ENCODE assay signal across 9 cellular contexts in genomic region chr5:159515909-159516415, GRCh38.
DNase-seq lines count a peak whose midpoint lies in the region; ATAC-seq and TF ChIP-seq lines count a peak whose summit lies in the region.
"Had no signal": no experiment of that assay in that cellular context is flagged by ENCODE, and none has a peak within 500 bp of the region (broad histone marks: within the 10 kb centered on the region; RNA-seq: fewer than 3 reads in every experiment).

No MANE protein-coding gene starts in this region.

- CTCF ChIA-PET in CD8-positive, alpha-beta T cell (lab: Charles Lee) = interaction anchor here (0.6 to 2.1 kb wide), 4 partner anchors 9 to 1270 kb away, joined by 3 to 8 read pairs (median 3); no protein-coding TSS in a partner anchor
- CTCF ChIA-PET in RWPE1 (lab: Yijun Ruan, JAX) = interaction anchor here (0.5 to 4.0 kb wide), 36 partner anchors 8 to 562 kb away, joined by 3 to 34 read pairs (median 4); partner anchors contain the start of gene ADRA1B

- no peaks in the 10 kb centered on the region for H3K9me3 ChIP-seq in CD8-positive, alpha-beta T cell (ENCODE audit: low read length)
- no peaks in the 10 kb centered on the region for H3K9me3 ChIP-seq in smooth muscle cell (replicated peaks; ENCODE audit: low read depth)

- POLR2A ChIA-PET in CD8-positive, alpha-beta T cell (lab: Charles Lee) = no interaction called here
- POLR2A ChIA-PET in RWPE1 (lab: Yijun Ruan, JAX; ENCODE audit: low non-redundant PET) = no interaction called here

- H3K36me3 ChIP-seq in CD8-positive, alpha-beta T cell (ENCODE audit: insufficient read depth, low read length) = no peaks in the 10 kb centered on the region
- H3K36me3 ChIP-seq in smooth muscle cell (ENCODE audit: low read depth) = no peaks in the 10 kb centered on the region

- H3K4me3 Mint-ChIP-seq in CD8-positive, alpha-beta T cell = no peak overlapping the region

- H3K79me2 ChIP-seq in smooth muscle cell (ENCODE audit: low read depth) = no peaks in the 10 kb centered on the region

- intact Hi-C loops in CD8-positive, alpha-beta T cell (cut with DNase I, micrococcal nuclease) = loop anchor here in 1 of 2 experiments (5.0 kb wide), 1 partner anchor 184 kb away; the partner anchor contains the start of gene IL12B
- intact Hi-C loops in left ventricle myocardium superior (cut with micrococcal nuclease) = loop anchor here (10.0 kb wide), 1 partner anchor 399 kb away; the partner anchor contains the start of gene ADRA1B

- no peak overlapping the region for H3K27ac Mint-ChIP-seq in CD8-positive, alpha-beta T cell

- peaks cover 4% of the 10 kb centered on the region for H3K4me1 ChIP-seq in CD8-positive, alpha-beta T cell (ENCODE audit: insufficient read depth, low read length)
- H3K4me1 ChIP-seq in smooth muscle cell (ENCODE audit: low read depth) = no peaks in the 10 kb centered on the region

- peak; percentile 79 for ATAC-seq in CD8-positive, alpha-beta T cell
- ATAC-seq in HG03354 (IDR thresholded peaks at IDR 0.05; ENCODE audit: poor library complexity, severe bottlenecking, unreplicated experiment) (peak; percentile 97), left ventricle myocardium superior (peak; percentile 80)

- H4K20me1 ChIP-seq in smooth muscle cell (ENCODE audit: low read depth) = no peaks in the 10 kb centered on the region

- H3K27me3 ChIP-seq in CD8-positive, alpha-beta T cell (ENCODE audit: insufficient read depth, low read length) = no peaks in the 10 kb centered on the region
- no peaks in the 10 kb centered on the region for H3K27me3 ChIP-seq in smooth muscle cell (ENCODE audit: low read depth)

- no peaks in the 10 kb centered on the region for H3K36me3 Mint-ChIP-seq in CD8-positive, alpha-beta T cell

- H3K9me3 Mint-ChIP-seq in CD8-positive, alpha-beta T cell = no peaks in the 10 kb centered on the region

- TF ChIP-seq CTCF in CD8-positive, alpha-beta T cell (IDR thresholded peaks at IDR 0.05) = peak; percentile 65
- TF ChIP-seq CTCF in RWPE1 (conservative IDR thresholded peaks at IDR 0.05; ENCODE audit: low read depth) (peak; percentile 81), smooth muscle cell (IDR thresholded peaks at IDR 0.05; ENCODE audit: borderline replicate concordance, insufficient read depth, poor library complexity, severe bottlenecking) (peak; percentile 84)

- no peak overlapping the region for H3K27ac ChIP-seq in CD8-positive, alpha-beta T cell (ENCODE audit: low read depth, low read length)
- no peak overlapping the region for H3K27ac ChIP-seq in RWPE1
- no peak overlapping the region for H3K27ac ChIP-seq in smooth muscle cell (ENCODE audit: low read depth)
- H3K27ac ChIP-seq: SK-N-MC had no signal

- H3K4me3 ChIP-seq in CD8-positive, alpha-beta T cell (ENCODE audit: low read depth, low read length) = no peak overlapping the region
- H3K4me3 ChIP-seq in smooth muscle cell = no peak overlapping the region
- H3K4me3 ChIP-seq: SK-N-MC had no signal

- DNase-seq in CD8-positive, alpha-beta T cell = peak; percentile 18 to 74 (median 52)
- DNase-seq in GM19240 (ENCODE audit: insufficient read length, low spot score) (peak; percentile 43), RWPE1 (ENCODE audit: low spot score) (peak; percentile 80), left ventricle myocardium superior (peak; percentile 69), smooth muscle cell (lab: John Stamatoyannopoulos, UW; ENCODE audit: unreplicated experiment) (peak; percentile 1), T1000 (lab: John Stamatoyannopoulos, UW) (no peak)
- DNase-seq in activated naive CD4-positive, alpha-beta T cell treated with Interleukin-2 at 50 U/mL for 16 hours = peak; percentile 70

- WGBS in smooth muscle cell (ENCODE audit: low lambda C conversion rate) = 18% methylated on average over 10 of the region's 10 CpGs

- no peak overlapping the region for H2AFZ ChIP-seq in smooth muscle cell (ENCODE audit: low read depth)

- H3K27me3 Mint-ChIP-seq in CD8-positive, alpha-beta T cell (ENCODE audit: low read depth) = peaks cover 4% of the 10 kb centered on the region

- H3K4me2 ChIP-seq in smooth muscle cell = peak overlapping the region; percentile 39

- H3F3A ChIP-seq in smooth muscle cell (ENCODE audit: low read depth) = peaks cover 4% of the 10 kb centered on the region

- no peak overlapping the region for H3K9ac ChIP-seq in smooth muscle cell (ENCODE audit: low read depth)

- peaks cover 5% of the 10 kb centered on the region for H3K4me1 Mint-ChIP-seq in CD8-positive, alpha-beta T cell (ENCODE audit: low read depth)
